8 cellular contexts compared by ENCODE assay signal in genomic region chr1:150272379-150272840, GRCh38. TPM values are rescaled to one million over a fixed set of nuclear protein-coding genes. Genes with fewer than 3 reads are reported as not detected.
DNase-seq lines count a peak whose midpoint lies in the region; TF ChIP-seq lines count a peak whose summit lies in the region.

Gene C1orf54 (plus strand): TSS chr1:150272790. CDS start chr1:150272818, 28 bp downstream.

- H3K36me3 ChIP-seq in BLaER1 treated with 17β-estradiol and CSF1 and Interleukin-3, amounts not matched to agents 10 nM and 100 nM: peaks cover 0 to 7% (median 1%) of the 10 kb centered on the region in 11 experiments; a peak in 15 of 22 replicates
- H3K36me3 ChIP-seq in NT2/D1 (ENCODE audit: insufficient read depth, insufficient read length, low read length) (peaks cover 5% of the 10 kb centered on the region), fibroblast of lung (ENCODE audit: control insufficient read depth, insufficient read depth, low read length) (peaks cover 3% of the 10 kb centered on the region), neuron (ENCODE audit: insufficient read depth, low read length) (peaks cover 9% of the 10 kb centered on the region)

- peaks cover 39 to 49% (median 42%) of the 10 kb centered on the region in 10 experiments for H3K4me1 ChIP-seq in BLaER1 treated with 17β-estradiol and CSF1 and Interleukin-3, amounts not matched to agents 10 nM and 100 nM
- peaks cover 16% of the 10 kb centered on the region for H3K4me1 ChIP-seq in NT2/D1 (ENCODE audit: insufficient read depth, insufficient read length)
- peaks cover 3% of the 10 kb centered on the region for H3K4me1 ChIP-seq in fibroblast of lung (ENCODE audit: control insufficient read depth, extremely low read depth, insufficient read depth, low read length)
- H3K4me1 ChIP-seq in neuron (ENCODE audit: insufficient read depth, low read length): peaks cover 24% of the 10 kb centered on the region

- H3K27ac Mint-ChIP-seq in activated T-helper 1 cell treated with anti-CD3 and anti-CD28 coated beads, Interleukin-12 subunit alpha, Interleukin-12 subunit beta, Interleukin-2, Interleukin-4 antibody, amounts not matched to agents 30 ng/mL and 10 ng/mL and 1 ng/mL, durations not matched to agents 14 hours and 24 hours and 36 hours: no peak within 1 kb of the TSS

- peaks cover 12% of the 10 kb centered on the region for H3K36me3 Mint-ChIP-seq in activated T-helper 1 cell treated with anti-CD3 and anti-CD28 coated beads, Interleukin-12 subunit alpha, Interleukin-12 subunit beta, Interleukin-2, Interleukin-4 antibody, amounts not matched to agents 30 ng/mL and 10 ng/mL and 1 ng/mL, durations not matched to agents 14 hours and 24 hours and 36 hours (ENCODE audit: low read depth)

- peak; percentile 26 to 41 for TF ChIP-seq CTCF in fibroblast of lung (conservative IDR thresholded peaks at IDR 0.05 in 1 of 2, IDR thresholded peaks at IDR 0.05 in 1 of 2; ENCODE audit: low read depth in 1 of 2, low read length in 2 of 2)

- no peaks in the 10 kb centered on the region for H3K9me3 ChIP-seq in BLaER1 treated with 17β-estradiol and CSF1 and Interleukin-3, amounts not matched to agents 10 nM and 100 nM (replicated peaks in 1 of 11)
- H3K9me3 ChIP-seq in NT2/D1 (ENCODE audit: insufficient read depth, low read length) (no peaks in the 10 kb centered on the region), fibroblast of lung (ENCODE audit: control insufficient read depth, insufficient read depth, low read depth, low read length) (no peaks in the 10 kb centered on the region), neuron (ENCODE audit: low read length) (no peaks in the 10 kb centered on the region)

- H3K9me3 Mint-ChIP-seq in activated T-helper 1 cell treated with anti-CD3 and anti-CD28 coated beads, Interleukin-12 subunit alpha, Interleukin-12 subunit beta, Interleukin-2, Interleukin-4 antibody, amounts not matched to agents 30 ng/mL and 10 ng/mL and 1 ng/mL, durations not matched to agents 14 hours and 24 hours and 36 hours: no peaks in the 10 kb centered on the region

- H3K79me2 ChIP-seq in fibroblast of lung (ENCODE audit: control insufficient read depth, insufficient read depth, low read length): peaks cover 14% of the 10 kb centered on the region

- peak within 1 kb of the TSS; percentile 0 to 35 (median 25); a peak in 17 of 20 replicates for H3K4me3 ChIP-seq in BLaER1 treated with 17β-estradiol and CSF1 and Interleukin-3, amounts not matched to agents 10 nM and 100 nM
- H3K4me3 ChIP-seq in NT2/D1 (ENCODE audit: insufficient read length, low read depth) (no peak within 1 kb of the TSS), fibroblast of lung (replicated peaks in 1 of 4; ENCODE audit: control extremely low read depth in 1 of 4, insufficient read depth in 1 of 4, low read depth in 3 of 4, low read length in 4 of 4) (peak within 1 kb of the TSS; percentile 14 to 63 (median 48)), neuron (ENCODE audit: low read length) (peak within 1 kb of the TSS; percentile 65)

- peaks cover 0 to 7% (median under 1%) of the 10 kb centered on the region in 11 experiments; a peak in 8 of 22 replicates for H4K20me1 ChIP-seq in BLaER1 treated with 17β-estradiol and CSF1 and Interleukin-3, amounts not matched to agents 10 nM and 100 nM
- H4K20me1 ChIP-seq in fibroblast of lung (ENCODE audit: control insufficient read depth, extremely low read depth, insufficient read depth, low read length): no peaks in the 10 kb centered on the region

- H3K27me3 ChIP-seq in BLaER1 treated with 17β-estradiol and CSF1 and Interleukin-3, amounts not matched to agents 10 nM and 100 nM: no peaks in the 10 kb centered on the region
- H3K27me3 ChIP-seq in NT2/D1 (ENCODE audit: insufficient read depth, insufficient read length): no peaks in the 10 kb centered on the region
- H3K27me3 ChIP-seq in fibroblast of lung (ENCODE audit: control insufficient read depth, insufficient read depth, low read length): no peaks in the 10 kb centered on the region
- no peaks in the 10 kb centered on the region for H3K27me3 ChIP-seq in neuron (ENCODE audit: insufficient read depth, low read length)

- H3K4me2 ChIP-seq in BLaER1 treated with 17β-estradiol and CSF1 and Interleukin-3, amounts not matched to agents 10 nM and 100 nM: peak within 1 kb of the TSS; percentile 71 to 93 (median 80)
- H3K4me2 ChIP-seq in fibroblast of lung (ENCODE audit: extremely low read depth, insufficient read depth, low read length): peak within 1 kb of the TSS; percentile 61

- H3K4me3 Mint-ChIP-seq in activated T-helper 1 cell treated with anti-CD3 and anti-CD28 coated beads, Interleukin-12 subunit alpha, Interleukin-12 subunit beta, Interleukin-2, Interleukin-4 antibody, amounts not matched to agents 30 ng/mL and 10 ng/mL and 1 ng/mL, durations not matched to agents 14 hours and 24 hours and 36 hours: no peak within 1 kb of the TSS

- intact Hi-C loops in activated T-helper 1 cell treated with anti-CD3 and anti-CD28 coated beads, Interleukin-12 subunit alpha, Interleukin-12 subunit beta, Interleukin-2, Interleukin-4 antibody, amounts not matched to agents 30 ng/mL and 10 ng/mL and 1 ng/mL, durations not matched to agents 14 hours and 24 hours and 36 hours (cut with micrococcal nuclease): no loop called here

- H2AFZ ChIP-seq in fibroblast of lung (ENCODE audit: low read length): peak within 1 kb of the TSS; percentile 79
- peak within 1 kb of the TSS; percentile 15 for H2AFZ ChIP-seq in neuron (ENCODE audit: low read depth, low read length)

- peak within 1 kb of the TSS; percentile 46 to 74 (median 61) for H3K9ac ChIP-seq in BLaER1 treated with 17β-estradiol and CSF1 and Interleukin-3, amounts not matched to agents 10 nM and 100 nM
- peak within 1 kb of the TSS; percentile 66 for H3K9ac ChIP-seq in NT2/D1 (ENCODE audit: insufficient read length, low read depth)
- H3K9ac ChIP-seq in fibroblast of lung (ENCODE audit: insufficient read depth, low read length): no peak within 1 kb of the TSS

- peaks cover 21% of the 10 kb centered on the region for H3K4me1 Mint-ChIP-seq in activated T-helper 1 cell treated with anti-CD3 and anti-CD28 coated beads, Interleukin-12 subunit alpha, Interleukin-12 subunit beta, Interleukin-2, Interleukin-4 antibody, amounts not matched to agents 30 ng/mL and 10 ng/mL and 1 ng/mL, durations not matched to agents 14 hours and 24 hours and 36 hours (ENCODE audit: low read depth)

- peaks cover 3% of the 10 kb centered on the region for H3K27me3 Mint-ChIP-seq in activated T-helper 1 cell treated with anti-CD3 and anti-CD28 coated beads, Interleukin-12 subunit alpha, Interleukin-12 subunit beta, Interleukin-2, Interleukin-4 antibody, amounts not matched to agents 30 ng/mL and 10 ng/mL and 1 ng/mL, durations not matched to agents 14 hours and 24 hours and 36 hours (ENCODE audit: insufficient read depth)

- H3K27ac ChIP-seq in BLaER1 treated with 17β-estradiol and CSF1 and Interleukin-3, amounts not matched to agents 10 nM and 100 nM: peak within 1 kb of the TSS; percentile 1 to 73 (median 60); a peak in 20 of 22 replicates
- H3K27ac ChIP-seq in fibroblast of lung (ENCODE audit: insufficient read depth, low read length): peak within 1 kb of the TSS; percentile 29

- DNase-seq in NT2/D1 (ENCODE audit: low read depth, low spot score) (peak; percentile 69), fibroblast of lung (ENCODE audit: low read depth in 2 of 2) (peak; percentile 64 to 65), KG1 (lab: John Stamatoyannopoulos, UW) (no peak), HUDEP-2 (lab: John Stamatoyannopoulos, UW; ENCODE audit: unreplicated experiment in 76 of 76) (no peak)
- no peak for DNase-seq in activated T-helper 1 cell treated with anti-CD3 and anti-CD28 coated beads, Interleukin-12 subunit alpha, Interleukin-12 subunit beta, Interleukin-2, Interleukin-4 antibody, amounts not matched to agents 30 ng/mL and 10 ng/mL and 1 ng/mL, durations not matched to agents 14 hours and 24 hours and 36 hours (ENCODE audit: low spot score)
- DNase-seq in activated CD4-positive, alpha-beta T cell treated with anti-CD3 and anti-CD28 coated beads, Interleukin-2, amount 50 U/mL, for 4 hours: no peak

RNA-seq across cellular contexts. Expression of gene C1orf54, which starts in this region (rescaled TPM):
- total RNA-seq in fibroblast of lung: 32.0 and 36.5 TPM in 2 replicates
- 16.3 and 42.8 TPM in 2 replicates for polyA plus RNA-seq in fibroblast of lung
- 18.4 and 38.7 TPM in 2 replicates for polyA plus RNA-seq in fibroblast of lung (2012)
- 8.1 TPM in 1 of 2 replicates, not detected in the other for polyA minus RNA-seq in fibroblast of lung (ENCODE audit: low replicate concordance)
- 1.6 TPM in 2 replicates for total RNA-seq in activated T-helper 1 cell treated with anti-CD3 and anti-CD28 coated beads, Interleukin-12 subunit alpha, Interleukin-12 subunit beta, Interleukin-2, Interleukin-4 antibody, amounts not matched to agents 30 ng/mL and 10 ng/mL and 1 ng/mL, durations not matched to agents 14 hours and 24 hours and 36 hours

Comparison
In these comparisons a context has a peak if more than half of its experiments do, and no peak if none do; other contexts are left out.
1. RNA of gene C1orf54 (total RNA-seq): 32.0 to 36.5 TPM in fibroblast of lung; 1.6 TPM in activated T-helper 1 cell treated with anti-CD3 and anti-CD28 coated beads, Interleukin-12 subunit alpha, Interleukin-12 subunit beta, Interleukin-2, Interleukin-4 antibody, amounts not matched to agents 30 ng/mL and 10 ng/mL and 1 ng/mL, durations not matched to agents 14 hours and 24 hours and 36 hours; every median in the first group is over 10 times any median in the second.
2. DNase-seq: peak in NT2/D1 (single experiment) and fibroblast of lung (2 of 2); none in activated T-helper 1 cell treated with anti-CD3 and anti-CD28 coated beads, Interleukin-12 subunit alpha, Interleukin-12 subunit beta, Interleukin-2, Interleukin-4 antibody, amounts not matched to agents 30 ng/mL and 10 ng/mL and 1 ng/mL, durations not matched to agents 14 hours and 24 hours and 36 hours (single experiment), KG1 (single experiment), HUDEP-2 (0 of 76) and activated CD4-positive, alpha-beta T cell treated with anti-CD3 and anti-CD28 coated beads, Interleukin-2, amount 50 U/mL, for 4 hours (0 of 2).